ENCODE assay signal across 1 cellular context in the genomic region with DNA sequence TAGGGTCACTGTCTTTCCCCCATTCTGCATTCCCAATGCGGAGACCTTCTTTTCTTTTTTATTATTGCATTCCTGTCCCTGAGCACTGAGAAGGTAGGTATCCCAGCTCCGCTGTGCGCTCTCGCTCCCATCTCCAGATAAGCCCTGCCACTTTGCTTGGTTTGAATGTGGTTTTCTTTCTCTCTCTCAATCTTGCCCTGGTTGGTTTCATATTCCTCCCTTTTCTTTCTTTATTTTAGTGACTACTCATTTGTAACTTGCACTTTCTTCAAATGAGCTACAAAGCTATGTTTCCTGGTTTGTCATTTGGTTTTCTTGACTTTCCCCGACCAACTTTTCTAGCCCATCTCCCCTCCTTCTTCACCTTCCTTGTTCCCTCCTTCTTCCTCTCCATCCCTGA.
TF ChIP-seq lines count a peak whose summit lies in the region.

No MANE protein-coding gene starts in this region.

TF ChIP-seq in H1, 55 proteins besides CTCF, POLR2A, EP300 and RAD21:
- peak; percentile 12 for TF ChIP-seq ASH2L (IDR thresholded peaks at IDR 0.05; ENCODE audit: low read length)
- TF ChIP-seq KDM1A (IDR thresholded peaks at IDR 0.05; ENCODE audit: borderline replicate concordance, low read length) = no peak
